Comparison of ENCODE assay signal across 1 cellular context in the genomic region with DNA sequence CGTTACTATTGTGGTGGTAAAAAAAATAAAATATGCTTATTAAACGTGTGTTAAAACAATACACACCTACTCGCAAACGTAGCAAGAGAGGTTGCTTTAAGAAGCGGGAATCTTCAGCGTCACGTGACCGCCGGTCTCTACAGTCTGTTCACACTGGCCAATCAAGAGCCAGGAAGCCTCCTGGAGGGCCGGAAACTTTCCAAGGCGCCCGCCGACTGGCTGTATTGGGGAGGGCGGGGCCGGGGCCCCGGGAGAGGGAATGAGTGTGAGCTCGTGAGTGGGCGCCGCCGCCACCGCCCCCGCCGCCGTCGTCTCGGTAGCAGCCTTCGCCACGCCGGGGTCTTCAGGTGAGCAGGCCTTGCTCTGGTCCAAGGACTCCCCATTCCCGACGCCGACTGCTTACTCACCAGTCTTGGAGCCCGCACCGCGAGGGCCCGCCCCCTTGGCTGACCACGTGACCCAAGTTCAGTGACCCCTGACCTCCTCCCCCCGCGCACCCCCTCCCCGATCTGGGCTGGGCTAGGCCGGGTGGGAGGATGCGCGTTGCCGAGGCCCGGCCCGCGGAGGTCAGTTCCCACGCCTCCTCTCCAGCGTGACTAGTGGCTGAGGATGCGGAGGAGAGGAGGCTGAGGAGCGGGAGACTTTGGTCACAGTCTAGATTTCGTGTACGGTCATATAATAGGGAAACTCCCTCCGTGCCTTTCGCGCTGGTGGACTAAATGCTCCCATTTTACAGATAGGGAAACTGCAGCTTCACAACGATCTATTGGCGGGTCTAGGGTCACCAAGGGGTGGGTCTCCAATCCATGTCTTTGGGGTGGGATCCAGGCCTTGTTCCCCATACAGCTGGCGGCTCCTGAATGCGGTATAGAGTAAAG.
TF ChIP-seq lines count a peak whose summit lies in the region.

A gene with protein sequence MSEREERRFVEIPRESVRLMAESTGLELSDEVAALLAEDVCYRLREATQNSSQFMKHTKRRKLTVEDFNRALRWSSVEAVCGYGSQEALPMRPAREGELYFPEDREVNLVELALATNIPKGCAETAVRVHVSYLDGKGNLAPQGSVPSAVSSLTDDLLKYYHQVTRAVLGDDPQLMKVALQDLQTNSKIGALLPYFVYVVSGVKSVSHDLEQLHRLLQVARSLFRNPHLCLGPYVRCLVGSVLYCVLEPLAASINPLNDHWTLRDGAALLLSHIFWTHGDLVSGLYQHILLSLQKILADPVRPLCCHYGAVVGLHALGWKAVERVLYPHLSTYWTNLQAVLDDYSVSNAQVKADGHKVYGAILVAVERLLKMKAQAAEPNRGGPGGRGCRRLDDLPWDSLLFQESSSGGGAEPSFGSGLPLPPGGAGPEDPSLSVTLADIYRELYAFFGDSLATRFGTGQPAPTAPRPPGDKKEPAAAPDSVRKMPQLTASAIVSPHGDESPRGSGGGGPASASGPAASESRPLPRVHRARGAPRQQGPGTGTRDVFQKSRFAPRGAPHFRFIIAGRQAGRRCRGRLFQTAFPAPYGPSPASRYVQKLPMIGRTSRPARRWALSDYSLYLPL (plus strand): TSS at position 253 of the 878 bp plus-strand sequence. CDS start 4,388 bp downstream, outside the sequence.

TF ChIP-seq in HepG2, 621 proteins besides CTCF, POLR2A, EP300 and RAD21 (continued from another document and continues in another):
- TF ChIP-seq, protein P1, sequence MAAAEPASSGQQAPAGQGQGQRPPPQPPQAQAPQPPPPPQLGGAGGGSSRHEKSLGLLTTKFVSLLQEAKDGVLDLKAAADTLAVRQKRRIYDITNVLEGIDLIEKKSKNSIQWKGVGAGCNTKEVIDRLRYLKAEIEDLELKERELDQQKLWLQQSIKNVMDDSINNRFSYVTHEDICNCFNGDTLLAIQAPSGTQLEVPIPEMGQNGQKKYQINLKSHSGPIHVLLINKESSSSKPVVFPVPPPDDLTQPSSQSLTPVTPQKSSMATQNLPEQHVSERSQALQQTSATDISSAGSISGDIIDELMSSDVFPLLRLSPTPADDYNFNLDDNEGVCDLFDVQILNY (CRISPR knock-in tag; conservative IDR thresholded peaks at IDR 0.05) = no peak
- peak; percentile 34; the same call in 1 of the 2 replicates for TF ChIP-seq ZNF777 (CRISPR knock-in tag; IDR thresholded peaks at IDR 0.05)
- no peak for TF ChIP-seq CHD2 (IDR thresholded peaks at IDR 0.05; ENCODE audit: low read depth, low read length)
- no peak for TF ChIP-seq NR3C1 (CRISPR knock-in tag; IDR thresholded peaks at IDR 0.05)
- no peak for TF ChIP-seq FOXO1 (CRISPR knock-in tag; IDR thresholded peaks at IDR 0.05)
- TF ChIP-seq, protein P2, sequence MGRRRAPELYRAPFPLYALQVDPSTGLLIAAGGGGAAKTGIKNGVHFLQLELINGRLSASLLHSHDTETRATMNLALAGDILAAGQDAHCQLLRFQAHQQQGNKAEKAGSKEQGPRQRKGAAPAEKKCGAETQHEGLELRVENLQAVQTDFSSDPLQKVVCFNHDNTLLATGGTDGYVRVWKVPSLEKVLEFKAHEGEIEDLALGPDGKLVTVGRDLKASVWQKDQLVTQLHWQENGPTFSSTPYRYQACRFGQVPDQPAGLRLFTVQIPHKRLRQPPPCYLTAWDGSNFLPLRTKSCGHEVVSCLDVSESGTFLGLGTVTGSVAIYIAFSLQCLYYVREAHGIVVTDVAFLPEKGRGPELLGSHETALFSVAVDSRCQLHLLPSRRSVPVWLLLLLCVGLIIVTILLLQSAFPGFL (CRISPR knock-in tag; IDR thresholded peaks at IDR 0.05) = no peak
- TF ChIP-seq ZNF773 (CRISPR knock-in tag; IDR thresholded peaks at IDR 0.05; ENCODE audit: borderline replicate concordance) = no peak
- TF ChIP-seq, protein P3, sequence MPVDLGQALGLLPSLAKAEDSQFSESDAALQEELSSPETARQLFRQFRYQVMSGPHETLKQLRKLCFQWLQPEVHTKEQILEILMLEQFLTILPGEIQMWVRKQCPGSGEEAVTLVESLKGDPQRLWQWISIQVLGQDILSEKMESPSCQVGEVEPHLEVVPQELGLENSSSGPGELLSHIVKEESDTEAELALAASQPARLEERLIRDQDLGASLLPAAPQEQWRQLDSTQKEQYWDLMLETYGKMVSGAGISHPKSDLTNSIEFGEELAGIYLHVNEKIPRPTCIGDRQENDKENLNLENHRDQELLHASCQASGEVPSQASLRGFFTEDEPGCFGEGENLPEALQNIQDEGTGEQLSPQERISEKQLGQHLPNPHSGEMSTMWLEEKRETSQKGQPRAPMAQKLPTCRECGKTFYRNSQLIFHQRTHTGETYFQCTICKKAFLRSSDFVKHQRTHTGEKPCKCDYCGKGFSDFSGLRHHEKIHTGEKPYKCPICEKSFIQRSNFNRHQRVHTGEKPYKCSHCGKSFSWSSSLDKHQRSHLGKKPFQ (CRISPR knock-in tag; IDR thresholded peaks at IDR 0.05; ENCODE audit: insufficient replicate concordance) = no peak
- TF ChIP-seq AKAP8 (CRISPR knock-in tag; IDR thresholded peaks at IDR 0.05) = no peak
- TF ChIP-seq MIER3 (CRISPR knock-in tag; IDR thresholded peaks at IDR 0.05; ENCODE audit: borderline replicate concordance) = peak; percentile 47; the same call in 1 of the 2 replicates
- TF ChIP-seq ZNF136 (CRISPR knock-in tag; IDR thresholded peaks at IDR 0.05; ENCODE audit: low read depth) = no peak
- no peak for TF ChIP-seq DPF2 (CRISPR knock-in tag; IDR thresholded peaks at IDR 0.05; ENCODE audit: borderline replicate concordance, low read depth)
- TF ChIP-seq, protein P4, sequence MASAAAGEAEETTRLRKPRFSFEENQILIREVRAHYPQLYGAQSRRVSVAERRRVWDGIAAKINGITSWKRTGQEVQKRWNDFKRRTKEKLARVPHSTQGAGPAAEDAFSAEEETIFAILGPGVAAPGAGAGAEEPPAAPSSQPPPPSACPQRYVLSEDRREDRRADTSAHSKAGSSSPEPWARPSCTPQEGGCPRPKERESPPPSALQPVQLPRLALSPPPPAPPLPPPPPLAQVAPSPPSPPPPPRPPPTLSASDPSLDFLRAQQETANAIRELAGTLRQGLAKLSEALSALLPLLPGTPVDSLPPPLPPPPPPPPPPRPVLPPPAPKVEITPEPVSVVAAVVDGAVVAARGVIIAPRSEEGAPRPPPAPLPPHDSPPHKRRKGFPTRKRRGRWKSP (CRISPR knock-in tag; IDR thresholded peaks at IDR 0.05) = no peak
- TF ChIP-seq TBX2 (CRISPR knock-in tag; IDR thresholded peaks at IDR 0.05; ENCODE audit: borderline replicate concordance) = peak; percentile 19; the same call in 1 of the 2 replicates
- TF ChIP-seq, protein P5, sequence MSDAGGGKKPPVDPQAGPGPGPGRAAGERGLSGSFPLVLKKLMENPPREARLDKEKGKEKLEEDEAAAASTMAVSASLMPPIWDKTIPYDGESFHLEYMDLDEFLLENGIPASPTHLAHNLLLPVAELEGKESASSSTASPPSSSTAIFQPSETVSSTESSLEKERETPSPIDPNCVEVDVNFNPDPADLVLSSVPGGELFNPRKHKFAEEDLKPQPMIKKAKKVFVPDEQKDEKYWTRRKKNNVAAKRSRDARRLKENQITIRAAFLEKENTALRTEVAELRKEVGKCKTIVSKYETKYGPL (CRISPR knock-in tag; IDR thresholded peaks at IDR 0.05) = no peak
- TF ChIP-seq HCFC1 (IDR thresholded peaks at IDR 0.05; ENCODE audit: low read depth, low read length) = no peak
- no peak for TF ChIP-seq ZFP90 (CRISPR knock-in tag; IDR thresholded peaks at IDR 0.05; ENCODE audit: borderline replicate concordance)
- TF ChIP-seq, protein P6, sequence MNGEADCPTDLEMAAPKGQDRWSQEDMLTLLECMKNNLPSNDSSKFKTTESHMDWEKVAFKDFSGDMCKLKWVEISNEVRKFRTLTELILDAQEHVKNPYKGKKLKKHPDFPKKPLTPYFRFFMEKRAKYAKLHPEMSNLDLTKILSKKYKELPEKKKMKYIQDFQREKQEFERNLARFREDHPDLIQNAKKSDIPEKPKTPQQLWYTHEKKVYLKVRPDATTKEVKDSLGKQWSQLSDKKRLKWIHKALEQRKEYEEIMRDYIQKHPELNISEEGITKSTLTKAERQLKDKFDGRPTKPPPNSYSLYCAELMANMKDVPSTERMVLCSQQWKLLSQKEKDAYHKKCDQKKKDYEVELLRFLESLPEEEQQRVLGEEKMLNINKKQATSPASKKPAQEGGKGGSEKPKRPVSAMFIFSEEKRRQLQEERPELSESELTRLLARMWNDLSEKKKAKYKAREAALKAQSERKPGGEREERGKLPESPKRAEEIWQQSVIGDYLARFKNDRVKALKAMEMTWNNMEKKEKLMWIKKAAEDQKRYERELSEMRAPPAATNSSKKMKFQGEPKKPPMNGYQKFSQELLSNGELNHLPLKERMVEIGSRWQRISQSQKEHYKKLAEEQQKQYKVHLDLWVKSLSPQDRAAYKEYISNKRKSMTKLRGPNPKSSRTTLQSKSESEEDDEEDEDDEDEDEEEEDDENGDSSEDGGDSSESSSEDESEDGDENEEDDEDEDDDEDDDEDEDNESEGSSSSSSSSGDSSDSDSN (CRISPR knock-in tag; IDR thresholded peaks at IDR 0.05) = peak; percentile 44
- TF ChIP-seq HDAC2 (CRISPR knock-in tag; IDR thresholded peaks at IDR 0.05) = peak; percentile 58
- 0 out of 2 replicates have a peak, but pooled peaks have one; percentile 58 for TF ChIP-seq ARNT2 (CRISPR knock-in tag; IDR thresholded peaks at IDR 0.05; ENCODE audit: low read depth)
- TF ChIP-seq ZSCAN9 (CRISPR knock-in tag; IDR thresholded peaks at IDR 0.05; ENCODE audit: borderline replicate concordance) = no peak
- 0 out of 2 replicates have a peak, but pooled peaks have one; percentile 51 for TF ChIP-seq ZNF563 (CRISPR knock-in tag; IDR thresholded peaks at IDR 0.05)
- 0 out of 2 replicates have a peak, but pooled peaks have one; percentile 72 for TF ChIP-seq RFXANK (CRISPR knock-in tag; IDR thresholded peaks at IDR 0.05)
- TF ChIP-seq ZSCAN12 (CRISPR knock-in tag; IDR thresholded peaks at IDR 0.05) = no peak
- peak; percentile 60 for TF ChIP-seq HNRNPK (IDR thresholded peaks at IDR 0.05; ENCODE audit: low read depth, low read length, poor library complexity, severe bottlenecking)
- no peak for TF ChIP-seq ZNF567 (CRISPR knock-in tag; IDR thresholded peaks at IDR 0.05; ENCODE audit: borderline replicate concordance)
- TF ChIP-seq BCL6 (CRISPR knock-in tag; IDR thresholded peaks at IDR 0.05) = 0 out of 2 replicates have a peak, but pooled peaks have one; percentile 8
- TF ChIP-seq, protein P7, sequence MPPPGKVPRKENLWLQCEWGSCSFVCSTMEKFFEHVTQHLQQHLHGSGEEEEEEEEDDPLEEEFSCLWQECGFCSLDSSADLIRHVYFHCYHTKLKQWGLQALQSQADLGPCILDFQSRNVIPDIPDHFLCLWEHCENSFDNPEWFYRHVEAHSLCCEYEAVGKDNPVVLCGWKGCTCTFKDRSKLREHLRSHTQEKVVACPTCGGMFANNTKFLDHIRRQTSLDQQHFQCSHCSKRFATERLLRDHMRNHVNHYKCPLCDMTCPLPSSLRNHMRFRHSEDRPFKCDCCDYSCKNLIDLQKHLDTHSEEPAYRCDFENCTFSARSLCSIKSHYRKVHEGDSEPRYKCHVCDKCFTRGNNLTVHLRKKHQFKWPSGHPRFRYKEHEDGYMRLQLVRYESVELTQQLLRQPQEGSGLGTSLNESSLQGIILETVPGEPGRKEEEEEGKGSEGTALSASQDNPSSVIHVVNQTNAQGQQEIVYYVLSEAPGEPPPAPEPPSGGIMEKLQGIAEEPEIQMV (CRISPR knock-in tag; IDR thresholded peaks at IDR 0.05; ENCODE audit: low read depth) = no peak
- TF ChIP-seq, protein P8, sequence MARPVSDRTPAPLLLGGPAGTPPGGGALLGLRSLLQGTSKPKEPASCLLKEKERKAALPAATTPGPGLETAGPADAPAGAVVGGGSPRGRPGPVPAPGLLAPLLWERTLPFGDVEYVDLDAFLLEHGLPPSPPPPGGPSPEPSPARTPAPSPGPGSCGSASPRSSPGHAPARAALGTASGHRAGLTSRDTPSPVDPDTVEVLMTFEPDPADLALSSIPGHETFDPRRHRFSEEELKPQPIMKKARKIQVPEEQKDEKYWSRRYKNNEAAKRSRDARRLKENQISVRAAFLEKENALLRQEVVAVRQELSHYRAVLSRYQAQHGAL (CRISPR knock-in tag; IDR thresholded peaks at IDR 0.05; ENCODE audit: not compliant biosample characterization) = no peak
- TF ChIP-seq U2AF1 (optimal IDR thresholded peaks at IDR 0.05; ENCODE audit: low read depth, low read length) = no peak
- no peak for TF ChIP-seq ZFYVE20 (CRISPR knock-in tag; IDR thresholded peaks at IDR 0.05; ENCODE audit: borderline replicate concordance, low read depth)
- TF ChIP-seq, protein P9, sequence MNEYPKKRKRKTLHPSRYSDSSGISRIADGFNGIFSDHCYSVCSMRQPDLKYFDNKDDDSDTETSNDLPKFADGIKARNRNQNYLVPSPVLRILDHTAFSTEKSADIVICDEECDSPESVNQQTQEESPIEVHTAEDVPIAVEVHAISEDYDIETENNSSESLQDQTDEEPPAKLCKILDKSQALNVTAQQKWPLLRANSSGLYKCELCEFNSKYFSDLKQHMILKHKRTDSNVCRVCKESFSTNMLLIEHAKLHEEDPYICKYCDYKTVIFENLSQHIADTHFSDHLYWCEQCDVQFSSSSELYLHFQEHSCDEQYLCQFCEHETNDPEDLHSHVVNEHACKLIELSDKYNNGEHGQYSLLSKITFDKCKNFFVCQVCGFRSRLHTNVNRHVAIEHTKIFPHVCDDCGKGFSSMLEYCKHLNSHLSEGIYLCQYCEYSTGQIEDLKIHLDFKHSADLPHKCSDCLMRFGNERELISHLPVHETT (CRISPR knock-in tag; conservative IDR thresholded peaks at IDR 0.05) = no peak
- TF ChIP-seq ZMYM2 (CRISPR knock-in tag; IDR thresholded peaks at IDR 0.05) = no peak
- no peak for TF ChIP-seq ZNF333 (CRISPR knock-in tag; IDR thresholded peaks at IDR 0.05; ENCODE audit: borderline replicate concordance)
- TF ChIP-seq SETDB1 (CRISPR knock-in tag; IDR thresholded peaks at IDR 0.05; ENCODE audit: borderline replicate concordance) = no peak
- TF ChIP-seq ZNF329 (CRISPR knock-in tag; IDR thresholded peaks at IDR 0.05; ENCODE audit: low read depth) = no peak; the same call in 1 of the 2 replicates
- no peak for TF ChIP-seq MEIS2 (CRISPR knock-in tag; IDR thresholded peaks at IDR 0.05)
- TF ChIP-seq PAWR (CRISPR knock-in tag; IDR thresholded peaks at IDR 0.05; ENCODE audit: borderline replicate concordance) = no peak
- no peak for TF ChIP-seq NFRKB (IDR thresholded peaks at IDR 0.05)
- TF ChIP-seq KDM6A (CRISPR knock-in tag; IDR thresholded peaks at IDR 0.05; ENCODE audit: low read depth) = no peak
- no peak for TF ChIP-seq TCF7L2 (IDR thresholded peaks at IDR 0.05; ENCODE audit: low read depth, low read length)
- no peak for TF ChIP-seq ZNF713 (CRISPR knock-in tag; IDR thresholded peaks at IDR 0.05)
- no peak; the same call in 1 of the 2 replicates for TF ChIP-seq KDM5B (CRISPR knock-in tag; IDR thresholded peaks at IDR 0.05; ENCODE audit: borderline replicate concordance)
- no peak for TF ChIP-seq HHEX (CRISPR knock-in tag; IDR thresholded peaks at IDR 0.05)
- peak; percentile 78 for TF ChIP-seq GATAD1 (CRISPR knock-in tag; IDR thresholded peaks at IDR 0.05)
- peak; percentile 47; the same call in 1 of the 2 replicates for TF ChIP-seq TOPORS (CRISPR knock-in tag; IDR thresholded peaks at IDR 0.05)
- no peak for TF ChIP-seq PHB2 (IDR thresholded peaks at IDR 0.05; ENCODE audit: partially characterized antibody)
- TF ChIP-seq CBX2 (IDR thresholded peaks at IDR 0.05; ENCODE audit: low read depth, low read length) = no peak
- TF ChIP-seq CBX2 (CRISPR knock-in tag; IDR thresholded peaks at IDR 0.05; ENCODE audit: low read depth) = no peak
- TF ChIP-seq, protein P10, sequence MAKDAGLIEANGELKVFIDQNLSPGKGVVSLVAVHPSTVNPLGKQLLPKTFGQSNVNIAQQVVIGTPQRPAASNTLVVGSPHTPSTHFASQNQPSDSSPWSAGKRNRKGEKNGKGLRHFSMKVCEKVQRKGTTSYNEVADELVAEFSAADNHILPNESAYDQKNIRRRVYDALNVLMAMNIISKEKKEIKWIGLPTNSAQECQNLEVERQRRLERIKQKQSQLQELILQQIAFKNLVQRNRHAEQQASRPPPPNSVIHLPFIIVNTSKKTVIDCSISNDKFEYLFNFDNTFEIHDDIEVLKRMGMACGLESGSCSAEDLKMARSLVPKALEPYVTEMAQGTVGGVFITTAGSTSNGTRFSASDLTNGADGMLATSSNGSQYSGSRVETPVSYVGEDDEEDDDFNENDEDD (CRISPR knock-in tag; IDR thresholded peaks at IDR 0.05; ENCODE audit: borderline replicate concordance) = peak; percentile 60
